ENCODE assay signal across 29 cellular contexts in genomic region chr17:66750756-66751543, GRCh38.
"Had no signal": no experiment of that assay in that cellular context is flagged by ENCODE, and none has a peak within 500 bp of the region (broad histone marks: within the 10 kb centered on the region; RNA-seq: fewer than 3 reads in every experiment).

No MANE protein-coding gene starts in this region.

- H3K36me3 ChIP-seq: gastrocnemius medialis, left ventricle myocardium inferior, neutrophil, ovary, suprapubic skin, uterus had no signal

- H3K27ac Mint-ChIP-seq: effector memory CD8-positive, alpha-beta T cell; WTC11 had no signal

- H3K36me3 Mint-ChIP-seq: WTC11 had no signal

- FAIRE-seq: colon had no signal

- H3K4me1 Mint-ChIP-seq: central memory CD8-positive, alpha-beta T cell had no signal

- H3K27me3 Mint-ChIP-seq: central memory CD8-positive, alpha-beta T cell; effector memory CD8-positive, alpha-beta T cell; naive thymus-derived CD4-positive, alpha-beta T cell had no signal

- H3K27me3 ChIP-seq: dorsolateral prefrontal cortex, esophagus squamous epithelium, gastrocnemius medialis, neutrophil, ovary, stomach, suprapubic skin, tibial nerve, uterus had no signal

- ATAC-seq: activated T-cell treated with anti-CD3 and anti-CD28 coated beads, Interleukin-2, amount 50 U/mL, for 4 hours; effector memory CD8-positive, alpha-beta T cell; gastrocnemius medialis; naive thymus-derived CD4-positive, alpha-beta T cell; psoas muscle; right cardiac atrium; WTC11 had no signal

- H3K4me1 ChIP-seq: left ventricle myocardium inferior, stomach, suprapubic skin, tibial nerve, uterus had no signal

- H3K4me3 ChIP-seq: dorsolateral prefrontal cortex, esophagus squamous epithelium, gastrocnemius medialis, left ventricle myocardium inferior, ovary, psoas muscle, stomach, suprapubic skin, tibial nerve, uterus had no signal

- H3K4me3 Mint-ChIP-seq: activated T-cell treated with anti-CD3 and anti-CD28 coated beads, Interleukin-2, amount 50 U/mL, for 4 hours; central memory CD8-positive, alpha-beta T cell; effector memory CD8-positive, alpha-beta T cell; naive thymus-derived CD4-positive, alpha-beta T cell; WTC11 had no signal

- DNase-seq: activated CD4-positive, alpha-beta T cell treated with anti-CD3 and anti-CD28 coated beads, Interleukin-2, amount 50 U/mL, for 4 hours; activated CD8-positive, alpha-beta memory T cell treated with anti-CD3 and anti-CD28 coated beads for 24 hours; activated CD8-positive, alpha-beta memory T cell treated with anti-CD3 and anti-CD28 coated beads, Interleukin-2, amount 50 U/mL, for 4 hours; activated effector memory CD4-positive, alpha-beta T cell treated with Interleukin-2 at 50 U/mL for 16 hours; activated naive CD4-positive, alpha-beta T cell treated with anti-CD3 and anti-CD28 coated beads, Interleukin-2, amount 50 U/mL, for 16 hours; activated T-cell treated with anti-CD3 and anti-CD28 coated beads, Interleukin-2, amount 50 U/mL, for 4 hours; aorta; dorsolateral prefrontal cortex; effector memory CD8-positive, alpha-beta T cell; esophagus squamous epithelium; gastrocnemius medialis; hippocampal formation; kidney glomerular epithelial cell; left ventricle myocardium inferior; naive thymus-derived CD4-positive, alpha-beta T cell; ovary; psoas muscle; right cardiac atrium; stimulated activated CD4-positive, alpha-beta T cell treated with anti-CD3 and anti-CD28 coated beads, Interleukin-12 subunit alpha, Interleukin-12 subunit beta, amount 100 ng/mL, for 4 hours; stimulated activated CD4-positive, alpha-beta T cell treated with anti-CD3 and anti-CD28 coated beads, Interleukin-4, amount 100 ng/mL, for 4 hours; stomach; T-helper 1 cell; uterus had no signal

- H3K9me3 Mint-ChIP-seq: activated T-cell treated with anti-CD3 and anti-CD28 coated beads, Interleukin-2, amount 50 U/mL, for 4 hours; central memory CD8-positive, alpha-beta T cell; effector memory CD8-positive, alpha-beta T cell; WTC11 had no signal

- H3K27ac ChIP-seq: esophagus squamous epithelium, gastrocnemius medialis, left ventricle myocardium inferior, neutrophil, ovary, psoas muscle, stomach, suprapubic skin, tibial nerve, uterus had no signal

- H3K9me3 ChIP-seq: esophagus squamous epithelium, gastrocnemius medialis, left ventricle myocardium inferior, neutrophil, ovary, psoas muscle, stomach, suprapubic skin, tibial nerve, uterus had no signal
